ENCODE assay signal across 9 cellular contexts in genomic region chr11:96055706-96056387, GRCh38.
DNase-seq lines count a peak whose midpoint lies in the region; ATAC-seq and TF ChIP-seq lines count a peak whose summit lies in the region.
"Had no signal": no experiment of that assay in that cellular context is flagged by ENCODE, and none has a peak within 500 bp of the region (broad histone marks: within the 10 kb centered on the region; RNA-seq: fewer than 3 reads in every experiment).

No MANE protein-coding gene starts in this region.

- H3K27ac ChIP-seq in HUES48 (ENCODE audit: low read depth, low read length), result peak overlapping the region; percentile 92
- H3K27ac ChIP-seq: lower lobe of right lung had no signal

- H3K27me3 ChIP-seq in HUES48 (ENCODE audit: control insufficient read depth, insufficient read depth, low read length), result no peaks in the 10 kb centered on the region

- H3K36me3 ChIP-seq in HUES48 (ENCODE audit: control insufficient read depth, insufficient read depth, low read length), result no peaks in the 10 kb centered on the region
- H3K36me3 ChIP-seq: lower lobe of right lung had no signal

- POLR2A ChIA-PET in naive thymus-derived CD8-positive, alpha-beta T cell (lab: Charles Lee), result interaction anchor here (0.6 to 2.4 kb wide), 5 partner anchors 42 to 286 kb away, joined by 4 to 22 read pairs (median 5); partner anchors contain the start of gene MAML2

- in situ Hi-C loops in ACHN (cut with HindIII; ENCODE audit: low pct_ligation_motif_present, low pct_unique_long_range_greater_than_20kb, low sequenced_read_pairs), result no loop called here

- peak; percentile 25 for DNase-seq in ACHN
- no peak for DNase-seq in naive thymus-derived CD8-positive, alpha-beta T cell
- no peak for DNase-seq in NAMALWA (ENCODE audit: low spot score)
- no peak for DNase-seq in GM20000 (ENCODE audit: low spot score)
- DNase-seq: lower lobe of right lung had no signal

- peak in 1 of 2 donors; percentile 60 for ATAC-seq in naive thymus-derived CD8-positive, alpha-beta T cell
- ATAC-seq in GM18873 (IDR thresholded peaks at IDR 0.05; ENCODE audit: low FRiP score, unreplicated experiment) (no peak), GM19452 (IDR thresholded peaks at IDR 0.05; ENCODE audit: unreplicated experiment) (no peak)

- H3K9me3 Mint-ChIP-seq in brain, result no peaks in the 10 kb centered on the region
- H3K9me3 Mint-ChIP-seq in naive thymus-derived CD8-positive, alpha-beta T cell, result no peaks in the 10 kb centered on the region

- peak overlapping the region in 3 of 5 experiments; percentile 51 to 69 (median 65) for H3K4me3 Mint-ChIP-seq in brain
- H3K4me3 Mint-ChIP-seq in naive thymus-derived CD8-positive, alpha-beta T cell, result peak overlapping the region in 3 of 10 donors; percentile 10 to 34 (median 33)

- H3K4me1 Mint-ChIP-seq in brain, result peaks cover 53% of the 10 kb centered on the region
- H3K4me1 Mint-ChIP-seq in naive thymus-derived CD8-positive, alpha-beta T cell, result peaks cover 25 to 76% (median 60%) of the 10 kb centered on the region in 4 donors

- no peaks in the 10 kb centered on the region for H3K36me3 Mint-ChIP-seq in brain
- H3K36me3 Mint-ChIP-seq in naive thymus-derived CD8-positive, alpha-beta T cell, result peaks cover 10 to 43% (median 17%) of the 10 kb centered on the region in 3 donors

- no peak for TF ChIP-seq CTCF in brain (conservative IDR thresholded peaks at IDR 0.05)
- no peak for TF ChIP-seq CTCF in GM20000 (IDR thresholded peaks at IDR 0.05; ENCODE audit: extremely low read depth, missing control alignments)

- H3K27me3 Mint-ChIP-seq in brain, result peaks cover 2% of the 10 kb centered on the region
- no peaks in the 10 kb centered on the region for H3K27me3 Mint-ChIP-seq in naive thymus-derived CD8-positive, alpha-beta T cell

- H3K9me3 ChIP-seq in HUES48 (ENCODE audit: control insufficient read depth, insufficient read depth, low read length), result no peaks in the 10 kb centered on the region
- H3K9me3 ChIP-seq: lower lobe of right lung had no signal

- H3K27ac Mint-ChIP-seq in brain, result peak overlapping the region; percentile 48 to 96 (median 93)
- peak overlapping the region; percentile 10 to 81 (median 54) for H3K27ac Mint-ChIP-seq in naive thymus-derived CD8-positive, alpha-beta T cell

- no peak overlapping the region; the same call in 1 of the 2 replicates for H3K9ac ChIP-seq in HUES48 (ENCODE audit: low read depth, low read length)

- H3K4me1 ChIP-seq in HUES48 (ENCODE audit: control insufficient read depth, insufficient read depth, low read length), result peaks cover 22% of the 10 kb centered on the region

- no peak overlapping the region for H3K4me3 ChIP-seq in HUES48 (ENCODE audit: low read depth, low read length)
- H3K4me3 ChIP-seq: lower lobe of right lung had no signal
